8 cellular contexts compared by ENCODE assay signal in genomic region chr2:55718165-55719008, GRCh38.
DNase-seq lines count a peak whose midpoint lies in the region; ATAC-seq and TF ChIP-seq lines count a peak whose summit lies in the region.

No MANE protein-coding gene starts in this region.

- H2AFZ ChIP-seq in OCI-LY3 (ENCODE audit: low read depth, low read length), result 0 out of 2 replicates have a peak overlapping the region, but pooled peaks have one; percentile 12

- H3K79me2 ChIP-seq in OCI-LY3 (ENCODE audit: low read length), result no peaks in the 10 kb centered on the region

- H3K9me3 ChIP-seq in OCI-LY3 (ENCODE audit: insufficient read depth, low read length), result no peaks in the 10 kb centered on the region

- H3K36me3 ChIP-seq in OCI-LY3 (replicated peaks; ENCODE audit: low read depth, low read length), result no peaks in the 10 kb centered on the region

- peak; percentile 61 for ATAC-seq in GM18520 (IDR thresholded peaks at IDR 0.05; ENCODE audit: unreplicated experiment)

- peak; percentile 52 for DNase-seq in HuH-7 (ENCODE audit: low spot score)
- peak; percentile 67 for DNase-seq in amniotic stem cell (lab: John Stamatoyannopoulos, UW)
- peak; percentile 42 to 67 for DNase-seq in hippocampal formation (lab: John Stamatoyannopoulos, UW)
- DNase-seq in smooth muscle cell of the brain vasculature (ENCODE audit: low read depth, low spot score), result peak; percentile 23
- no peak for DNase-seq in ecto neural progenitor cell (ENCODE audit: low spot score)

- H3K4me3 ChIP-seq in OCI-LY3 (ENCODE audit: low read length), result no peak overlapping the region

- peaks cover 12% of the 10 kb centered on the region for H3K4me1 ChIP-seq in OCI-LY3 (ENCODE audit: low read length)

- H3K27me3 ChIP-seq in OCI-LY3 (ENCODE audit: low read depth, low read length), result no peaks in the 10 kb centered on the region

- no peaks in the 10 kb centered on the region for H4K20me1 ChIP-seq in OCI-LY3 (ENCODE audit: insufficient read depth, low read length)

- H3K4me2 ChIP-seq in OCI-LY3 (ENCODE audit: low read length), result peak overlapping the region; percentile 15; the same call in 1 of the 2 replicates

- TF ChIP-seq CTCF in C4-2B (conservative IDR thresholded peaks at IDR 0.05), result peak; percentile 76
- peak; percentile 89 for TF ChIP-seq CTCF in OCI-LY3 (IDR thresholded peaks at IDR 0.05; ENCODE audit: low read depth, low read length)

- no peak overlapping the region for H3K9ac ChIP-seq in OCI-LY3 (ENCODE audit: low read length)

- H3K27ac ChIP-seq in C4-2B (no peak overlapping the region), OCI-LY3 (ENCODE audit: low read length) (no peak overlapping the region)
